ENCODE assay signal across 1 cellular context in the genomic region with DNA sequence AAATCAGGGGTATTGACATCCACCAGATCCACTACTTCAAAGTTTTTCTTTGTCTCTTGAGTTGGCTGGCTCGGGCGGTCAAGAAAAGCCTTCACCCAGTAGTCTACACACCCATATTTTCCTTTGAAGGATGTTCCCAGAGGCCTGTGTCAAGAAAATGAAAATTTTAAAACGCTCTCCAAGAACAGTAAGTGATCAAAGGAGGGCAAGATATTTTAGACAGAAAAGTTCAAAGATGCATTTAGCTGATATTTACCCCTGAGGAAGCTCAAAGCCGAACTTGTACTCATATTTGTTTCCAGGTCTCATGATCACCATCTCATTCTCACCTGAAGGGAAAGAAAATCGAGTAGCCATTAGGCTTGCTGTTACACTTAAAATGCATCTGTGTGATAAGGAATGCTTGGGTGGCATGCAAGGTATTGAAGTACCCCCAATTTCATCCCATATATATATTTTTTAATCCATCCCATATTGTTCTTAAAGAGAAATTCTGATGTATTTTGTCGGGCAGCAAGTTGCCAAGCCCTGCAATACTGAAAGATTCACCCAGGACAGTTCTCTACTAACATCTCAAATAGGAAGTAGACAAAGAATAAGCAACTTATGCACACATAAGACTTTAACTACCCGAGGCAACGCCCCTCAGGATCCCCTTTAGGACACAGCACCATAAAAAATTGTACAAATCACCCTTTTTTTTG.
TF ChIP-seq lines count a peak whose summit lies in the region.

No MANE protein-coding gene starts in this region.

TF ChIP-seq in neural cell, 6 proteins besides CTCF, POLR2A, EP300 and RAD21 (continued from another document):
- no peak for TF ChIP-seq REST (IDR thresholded peaks at IDR 0.05; ENCODE audit: borderline replicate concordance)
